ENCODE assay signal across 8 cellular contexts in the genomic region with DNA sequence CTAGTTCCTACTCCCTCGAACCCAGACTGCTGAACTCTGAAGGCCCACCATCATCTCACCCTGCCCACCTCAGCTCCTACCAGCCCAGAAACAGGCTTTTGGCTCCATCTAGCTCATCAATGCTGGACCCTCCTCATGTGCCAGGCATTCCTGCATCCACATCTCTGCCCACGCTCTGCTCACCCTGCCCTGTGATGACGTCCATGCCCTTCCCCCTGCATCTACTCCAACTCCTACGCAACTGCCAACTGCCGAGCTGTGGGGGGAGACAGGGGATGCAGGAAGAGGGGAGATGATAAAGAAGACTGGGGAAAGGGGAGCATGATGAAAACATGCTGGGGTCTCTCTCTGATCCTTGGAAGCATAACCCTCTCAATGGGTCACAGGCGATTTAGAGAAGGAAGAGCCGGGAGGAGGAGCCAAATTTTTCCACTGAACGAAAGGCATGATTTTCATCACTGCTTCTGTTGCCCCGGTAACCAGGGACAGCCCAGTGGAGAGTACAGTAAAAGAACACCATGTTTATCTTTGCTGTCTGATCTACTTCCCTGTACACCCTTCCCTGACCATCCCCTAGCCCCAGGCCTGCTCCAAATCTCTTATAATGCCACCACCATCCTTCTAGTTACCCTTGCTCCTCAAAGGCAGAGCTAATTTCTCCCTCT. TPM values are rescaled to one million over a fixed set of nuclear protein-coding genes. Genes with fewer than 3 reads are reported as not detected.
DNase-seq lines count a peak whose midpoint lies in the region; ATAC-seq and TF ChIP-seq lines count a peak whose summit lies in the region.

No MANE protein-coding gene starts in this region.

- intact Hi-C loops in tibial artery (cut with DNase I; ENCODE audit: low total_unique reads) = no loop called here

- ATAC-seq in lung (ENCODE audit: insufficient read depth, low FRiP score) = no peak
- ATAC-seq in GM21447 (IDR thresholded peaks at IDR 0.05; ENCODE audit: unreplicated experiment) = no peak

- no peak for DNase-seq in activated naive CD4-positive, alpha-beta T cell treated with anti-CD3 and anti-CD28 coated beads, Interleukin-2, amount 50 U/mL, for 16 hours
- peak; percentile 54 to 75 for DNase-seq in cardiac fibroblast (ENCODE audit: low read depth in 2 of 2)
- DNase-seq in lung (ENCODE audit: low spot score) = peak; percentile 52
- DNase-seq in tibial artery = peak; percentile 89 to 90
- no peak for DNase-seq in COR-L47 (lab: John Stamatoyannopoulos, UW)
- DNase-seq in GM13976 (ENCODE audit: low spot score) = no peak

- no peaks in the 10 kb centered on the region for H3K9me3 Mint-ChIP-seq in activated naive CD4-positive, alpha-beta T cell treated with anti-CD3 and anti-CD28 coated beads, Interleukin-2, amount 50 U/mL, for 24 hours

- H3K27me3 ChIP-seq in lung (ENCODE audit: control insufficient read depth, insufficient read depth) (no peaks in the 10 kb centered on the region), tibial artery (no peaks in the 10 kb centered on the region)

- peak overlapping the region; percentile 95 for H3K27ac Mint-ChIP-seq in activated naive CD4-positive, alpha-beta T cell treated with anti-CD3 and anti-CD28 coated beads, Interleukin-2, amount 50 U/mL, for 24 hours

- no peak for TF ChIP-seq CTCF in cardiac fibroblast (IDR thresholded peaks at IDR 0.05; ENCODE audit: low read depth, low read length)
- no peak for TF ChIP-seq CTCF in lung (IDR thresholded peaks at IDR 0.05; ENCODE audit: control extremely low read depth, extremely low read depth)
- TF ChIP-seq CTCF in tibial artery (IDR thresholded peaks at IDR 0.05) = no peak
- TF ChIP-seq CTCF in GM13976 (IDR thresholded peaks at IDR 0.05; ENCODE audit: borderline replicate concordance, control extremely low read depth, extremely low read depth, insufficient read depth, missing control alignments) = no peak

- no peaks in the 10 kb centered on the region for H3K9me3 ChIP-seq in lung (ENCODE audit: control insufficient read depth in 2 of 2, insufficient read depth in 1 of 2, low read length in 1 of 2)
- H3K9me3 ChIP-seq in tibial artery = no peaks in the 10 kb centered on the region

- H3K27ac ChIP-seq in lung (ENCODE audit: low read depth in 1 of 2, low read length in 1 of 2) = peak overlapping the region; percentile 92 to 95
- H3K27ac ChIP-seq in tibial artery = peak overlapping the region; percentile 94 to 99

- peak overlapping the region; percentile 94 for H3K4me3 Mint-ChIP-seq in activated naive CD4-positive, alpha-beta T cell treated with anti-CD3 and anti-CD28 coated beads, Interleukin-2, amount 50 U/mL, for 24 hours

- no peaks in the 10 kb centered on the region for H3K27me3 Mint-ChIP-seq in activated naive CD4-positive, alpha-beta T cell treated with anti-CD3 and anti-CD28 coated beads, Interleukin-2, amount 50 U/mL, for 24 hours

- peaks cover 12% of the 10 kb centered on the region for H3K36me3 Mint-ChIP-seq in activated naive CD4-positive, alpha-beta T cell treated with anti-CD3 and anti-CD28 coated beads, Interleukin-2, amount 50 U/mL, for 24 hours

- H3K36me3 ChIP-seq in lung (ENCODE audit: control insufficient read depth in 2 of 2, insufficient read depth in 2 of 2, low read length in 2 of 2) (peaks cover 0 to 10% of the 10 kb centered on the region in 2 donors), tibial artery (peaks cover 0 to 5% (median 0%) of the 10 kb centered on the region in 3 donors)

- peaks cover 24% of the 10 kb centered on the region for H3K4me1 Mint-ChIP-seq in activated naive CD4-positive, alpha-beta T cell treated with anti-CD3 and anti-CD28 coated beads, Interleukin-2, amount 50 U/mL, for 24 hours

- H3K4me1 ChIP-seq in lung (ENCODE audit: control insufficient read depth in 2 of 2, insufficient read depth in 2 of 2, low read length in 2 of 2) (peaks cover 17 to 24% of the 10 kb centered on the region in 2 donors), tibial artery (peaks cover 6 to 71% (median 52%) of the 10 kb centered on the region in 4 donors)

- in situ Hi-C loops in GM13976 (cut with MboI; ENCODE audit: low sequenced_read_pairs, unreplicated experiment) = loop anchor here (5.0 kb wide), 1 partner anchor 34 kb away; no protein-coding TSS in a partner anchor

- 32 to 49% methylated on average over 9 of the region's 9 CpGs for WGBS in lung, 2 donors

- H3K4me3 ChIP-seq in cardiac fibroblast (replicated peaks in 1 of 2; ENCODE audit: low read depth in 2 of 2, low read length in 2 of 2) (peak overlapping the region in 1 of 2 donors; percentile 86), lung (no peak overlapping the region), tibial artery (peak overlapping the region; percentile 91 to 97)

RNA-seq across cellular contexts. Expression of gene CD34, which starts 44.3 kb away (rescaled TPM):
- total RNA-seq in lung = 10 to 100 TPM; 44.8 to 81.9 TPM
- 10 to 100 TPM; 23.6 to 29.3 TPM for polyA plus RNA-seq in lung

Comparison
In these comparisons a context has a peak if more than half of its experiments do, and no peak if none do; other contexts are left out.
1. DNase-seq: peak in cardiac fibroblast (2 of 2), lung (single experiment) and tibial artery (2 of 2); none in activated naive CD4-positive, alpha-beta T cell treated with anti-CD3 and anti-CD28 coated beads, Interleukin-2, amount 50 U/mL, for 16 hours (single experiment), COR-L47 (single experiment) and GM13976 (single experiment).